Comparison of ENCODE assay signal across 16 cellular contexts in the genomic region with DNA sequence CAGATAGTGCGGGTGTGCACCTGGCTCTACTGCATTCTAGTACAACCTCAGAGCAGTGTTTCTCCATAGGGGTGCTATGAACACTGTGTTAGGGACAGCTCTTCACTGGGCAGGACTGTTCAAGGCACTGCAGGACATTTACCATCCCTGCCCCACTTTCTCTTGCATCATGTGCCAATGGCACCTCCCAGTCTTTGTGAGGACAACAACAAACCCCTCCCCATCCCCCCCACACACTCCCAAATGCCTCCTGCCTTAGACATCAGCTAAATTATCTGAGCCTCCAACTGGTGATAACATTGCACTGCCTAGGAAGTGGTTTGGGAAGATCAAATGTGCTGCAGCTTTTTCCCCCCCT.
DNase-seq lines count a peak whose midpoint lies in the region; ATAC-seq and TF ChIP-seq lines count a peak whose summit lies in the region.
"Had no signal": no experiment of that assay in that cellular context is flagged by ENCODE, and none has a peak within 500 bp of the region (broad histone marks: within the 10 kb centered on the region; RNA-seq: fewer than 3 reads in every experiment).

No MANE protein-coding gene starts in this region.

- H3K36me3 Mint-ChIP-seq in CD8-positive, alpha-beta T cell: peaks cover 70% of the 10 kb centered on the region
- peaks cover 40% of the 10 kb centered on the region for H3K36me3 Mint-ChIP-seq in activated CD8-positive, alpha-beta T cell treated with anti-CD3 and anti-CD28 coated beads, Interleukin-2, amount 10 ng/mL, durations not matched to agents 7 days and 5 days (ENCODE audit: low read depth)
- peaks cover 6 to 11% (median 11%) of the 10 kb centered on the region in 3 donors for H3K36me3 Mint-ChIP-seq in immature natural killer cell
- H3K36me3 Mint-ChIP-seq: WTC11 had no signal

- H3K9me3 Mint-ChIP-seq in CD8-positive, alpha-beta T cell: no peaks in the 10 kb centered on the region
- no peaks in the 10 kb centered on the region for H3K9me3 Mint-ChIP-seq in activated CD8-positive, alpha-beta T cell treated with anti-CD3 and anti-CD28 coated beads, Interleukin-2, amount 10 ng/mL, durations not matched to agents 7 days and 5 days (ENCODE audit: insufficient read depth)
- H3K9me3 Mint-ChIP-seq in immature natural killer cell: no peaks in the 10 kb centered on the region
- H3K9me3 Mint-ChIP-seq: activated T-helper 2 cell treated with anti-CD3 and anti-CD28 coated beads, Interferon-gamma antibody, Interleukin-2, Interleukin-4, amounts not matched to agents 10 μg/mL and 5 μg/mL and 100 μg/mL, durations not matched to agents 14 hours and 24 hours and 36 hours; WTC11 had no signal

- no peak overlapping the region for H3K27ac ChIP-seq in CD8-positive, alpha-beta T cell (ENCODE audit: low read depth, low read length)
- H3K27ac ChIP-seq: hepatocyte, HL-60 had no signal

- H3K4me1 ChIP-seq in CD8-positive, alpha-beta T cell (ENCODE audit: insufficient read depth, low read length): peaks cover 81% of the 10 kb centered on the region
- H3K4me1 ChIP-seq: breast epithelium had no signal

- POLR2A ChIA-PET in CD8-positive, alpha-beta T cell (lab: Charles Lee): interaction anchor here (1.0 to 1.7 kb wide), 5 partner anchors 10 to 100 kb away, joined by 3 to 9 read pairs (median 3); no protein-coding TSS in a partner anchor
- POLR2A ChIA-PET in activated CD8-positive, alpha-beta T cell treated with anti-CD3 and anti-CD28 coated beads, Interleukin-2, amount 10 ng/mL, durations not matched to agents 7 days and 5 days (lab: Charles Lee): interaction anchor here (1.3 to 2.1 kb wide), 2 partner anchors 10 to 20 kb away, joined by 4 to 5 read pairs; no protein-coding TSS in a partner anchor

- no peak overlapping the region for H3K4me3 Mint-ChIP-seq in CD8-positive, alpha-beta T cell
- H3K4me3 Mint-ChIP-seq in activated CD8-positive, alpha-beta T cell treated with anti-CD3 and anti-CD28 coated beads, Interleukin-2, amount 10 ng/mL, durations not matched to agents 7 days and 5 days: no peak overlapping the region
- peak overlapping the region in 4 of 5 donors; percentile 16 to 68 (median 51) for H3K4me3 Mint-ChIP-seq in immature natural killer cell
- H3K4me3 Mint-ChIP-seq: WTC11 had no signal

- no peaks in the 10 kb centered on the region for H3K9me3 ChIP-seq in CD8-positive, alpha-beta T cell (ENCODE audit: low read length)
- H3K9me3 ChIP-seq: breast epithelium had no signal

- CTCF ChIA-PET in CD8-positive, alpha-beta T cell (lab: Charles Lee): interaction anchor here (0.8 to 1.3 kb wide), 5 partner anchors 10 to 105 kb away, joined by 3 to 4 read pairs (median 3); no protein-coding TSS in a partner anchor
- CTCF ChIA-PET in activated CD8-positive, alpha-beta T cell treated with anti-CD3 and anti-CD28 coated beads, Interleukin-2, amount 10 ng/mL, durations not matched to agents 7 days and 5 days (lab: Charles Lee): interaction anchor here (0.6 to 2.7 kb wide), 6 partner anchors 11 to 218 kb away, joined by 3 to 11 read pairs (median 5); no protein-coding TSS in a partner anchor

- no peaks in the 10 kb centered on the region for H3K27me3 Mint-ChIP-seq in CD8-positive, alpha-beta T cell (ENCODE audit: low read depth)
- no peaks in the 10 kb centered on the region for H3K27me3 Mint-ChIP-seq in activated CD8-positive, alpha-beta T cell treated with anti-CD3 and anti-CD28 coated beads, Interleukin-2, amount 10 ng/mL, durations not matched to agents 7 days and 5 days (ENCODE audit: low read depth)
- H3K27me3 Mint-ChIP-seq in immature natural killer cell (ENCODE audit: low read depth in 3 of 3): peaks cover 3 to 8% (median 4%) of the 10 kb centered on the region in 3 donors

- no peak for TF ChIP-seq CTCF in CD8-positive, alpha-beta T cell (IDR thresholded peaks at IDR 0.05)

- H3K36me3 ChIP-seq in CD8-positive, alpha-beta T cell (ENCODE audit: insufficient read depth, low read length): peaks cover 6% of the 10 kb centered on the region
- H3K36me3 ChIP-seq: breast epithelium had no signal

- H3K4me1 Mint-ChIP-seq in CD8-positive, alpha-beta T cell (ENCODE audit: low read depth): peaks cover 91% of the 10 kb centered on the region
- H3K4me1 Mint-ChIP-seq in activated CD8-positive, alpha-beta T cell treated with anti-CD3 and anti-CD28 coated beads, Interleukin-2, amount 10 ng/mL, durations not matched to agents 7 days and 5 days (ENCODE audit: low read depth): peaks cover 78% of the 10 kb centered on the region
- H3K4me1 Mint-ChIP-seq in immature natural killer cell: peaks cover 91 to 97% of the 10 kb centered on the region in 2 donors

- H3K4me3 ChIP-seq in CD8-positive, alpha-beta T cell (ENCODE audit: low read depth, low read length): no peak overlapping the region
- H3K4me3 ChIP-seq: breast epithelium, hepatocyte had no signal

- no peaks in the 10 kb centered on the region for H3K27me3 ChIP-seq in CD8-positive, alpha-beta T cell (ENCODE audit: insufficient read depth, low read length)
- H3K27me3 ChIP-seq: breast epithelium, hepatocyte had no signal

- ATAC-seq in CD8-positive, alpha-beta T cell: peak; percentile 6
- no peak for ATAC-seq in activated CD8-positive, alpha-beta T cell treated with anti-CD3 and anti-CD28 coated beads, Interleukin-2, amount 10 ng/mL, durations not matched to agents 7 days and 5 days
- ATAC-seq: WTC11 had no signal

- intact Hi-C loops in CD8-positive, alpha-beta T cell (cut with DNase I, micrococcal nuclease): no loop called here

- DNase-seq in NCI-H345 (lab: John Stamatoyannopoulos, UW) (peak; percentile 30), NCI-H345 treated with DMSO at 0.1 percent for 48 hours (lab: John Stamatoyannopoulos, UW; ENCODE audit: unreplicated experiment) (no peak), immature natural killer cell (no peak), SIG-M5 (lab: John Stamatoyannopoulos, UW) (no peak), NCI-H1105 treated with DMSO at 0.1 percent for 48 hours (lab: John Stamatoyannopoulos, UW) (no peak), amniotic stem cell (lab: John Stamatoyannopoulos, UW) (no peak)
- DNase-seq in CD8-positive, alpha-beta T cell: no peak
- DNase-seq in activated CD8-positive, alpha-beta T cell treated with anti-CD3 and anti-CD28 coated beads, Interleukin-2, amount 10 ng/mL, durations not matched to agents 7 days and 5 days: no peak
- DNase-seq: HCEC 1CT; NCI-H2029 treated with DMSO at 0.1 percent for 48 hours; NK-92 treated with Interleukin-12 subunit alpha and Interleukin-12 subunit beta, amount 100 ng/mL, for 24 hours had no signal

- peak overlapping the region; percentile 83 for H3K27ac Mint-ChIP-seq in CD8-positive, alpha-beta T cell
- H3K27ac Mint-ChIP-seq in activated CD8-positive, alpha-beta T cell treated with anti-CD3 and anti-CD28 coated beads, Interleukin-2, amount 10 ng/mL, durations not matched to agents 7 days and 5 days: peak overlapping the region; percentile 18
- H3K27ac Mint-ChIP-seq in immature natural killer cell: peak overlapping the region; percentile 75 to 97 (median 88)
- H3K27ac Mint-ChIP-seq: WTC11 had no signal

Comparison
In these comparisons a context has a peak if more than half of its experiments do, and no peak if none do; other contexts are left out.
1. H3K27ac Mint-ChIP-seq: peak in every context shown above with its lines; median percentile 88 in immature natural killer cell; 83 in CD8-positive, alpha-beta T cell; 18 in activated CD8-positive, alpha-beta T cell treated with anti-CD3 and anti-CD28 coated beads, Interleukin-2, amount 10 ng/mL, durations not matched to agents 7 days and 5 days.
2. H3K4me3 Mint-ChIP-seq: peak in immature natural killer cell (4 of 5); none in CD8-positive, alpha-beta T cell (single experiment) and activated CD8-positive, alpha-beta T cell treated with anti-CD3 and anti-CD28 coated beads, Interleukin-2, amount 10 ng/mL, durations not matched to agents 7 days and 5 days (single experiment).